ENCODE assay signal across 14 cellular contexts in the genomic region with DNA sequence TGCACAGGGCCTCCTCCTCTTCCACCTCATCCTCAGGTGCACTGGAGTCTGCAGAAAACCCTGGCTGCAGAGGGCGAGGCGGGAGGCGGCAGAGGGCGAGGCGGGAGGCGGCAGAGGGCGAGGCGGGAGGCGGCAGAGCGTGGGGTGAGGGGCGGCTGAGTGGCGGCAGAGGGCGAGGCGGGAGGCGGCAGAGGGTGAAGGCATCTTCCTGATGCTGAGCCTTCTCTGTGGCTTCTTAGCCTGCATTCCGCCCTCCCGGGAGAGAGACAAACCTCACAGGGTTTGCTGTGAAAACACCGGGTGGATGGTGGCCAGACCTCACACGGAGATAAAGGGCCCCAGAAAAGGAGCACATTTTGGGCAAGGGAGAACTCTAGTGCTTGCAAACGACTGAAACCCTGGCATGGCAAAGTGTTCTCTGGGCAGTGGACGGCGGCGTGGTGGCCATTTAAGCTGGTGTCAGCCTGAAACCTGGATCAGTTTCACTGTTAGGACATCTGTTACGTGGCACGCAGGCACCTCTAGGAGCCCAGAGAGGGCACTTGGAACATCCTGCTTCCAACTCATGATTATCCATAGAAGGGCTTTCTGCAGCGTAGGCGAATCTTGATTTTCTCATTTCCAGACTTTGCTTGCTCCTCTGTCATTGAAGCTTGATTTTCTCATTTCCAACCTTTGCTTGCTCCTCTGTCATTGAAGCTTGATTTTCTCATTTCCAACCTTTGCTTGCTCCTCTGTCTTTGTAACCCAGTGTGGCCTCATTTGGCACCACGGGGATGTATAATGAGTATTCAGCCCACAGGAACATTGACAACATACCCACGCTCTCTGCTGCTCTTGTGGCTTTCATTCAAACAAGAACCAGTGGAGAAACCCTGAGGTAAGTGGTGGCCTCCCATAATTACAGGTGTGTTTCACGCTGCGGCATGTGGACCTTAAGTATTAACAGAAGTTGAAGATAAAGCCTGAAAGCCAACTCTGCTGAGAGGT. TPM values are rescaled to one million over a fixed set of nuclear protein-coding genes. Genes with fewer than 3 reads are reported as not detected.
"Had no signal": no experiment of that assay in that cellular context is flagged by ENCODE, and none has a peak within 500 bp of the region (broad histone marks: within the 10 kb centered on the region; RNA-seq: fewer than 3 reads in every experiment).

No MANE protein-coding gene starts in this region.

- H3K27ac ChIP-seq: adrenal gland, epithelial cell of prostate, neutrophil, sigmoid colon, upper lobe of right lung had no signal

- DNase-seq: activated CD8-positive, alpha-beta T cell treated with anti-CD3 and anti-CD28 coated beads for 36 hours; activated naive CD4-positive, alpha-beta T cell treated with anti-CD3 and anti-CD28 coated beads, Interleukin-2, amount 10 ng/mL, durations not matched to agents 7 days and 5 days; adrenal gland; effector memory CD8-positive, alpha-beta T cell; hypothalamus; naive B cell; sigmoid colon; stimulated activated CD4-positive, alpha-beta T cell treated with anti-CD3 and anti-CD28 coated beads, Interleukin-2, amount 100 ng/mL, for 24 hours; stimulated activated naive B cell treated with anti-CD40 and anti-IgM and Interleukin-4, amounts not matched to agents 10 μg/mL and 1 μg/mL and 100 μg/mL, for 72 hours; T-helper 9 cell; upper lobe of right lung had no signal

- H3K36me3 ChIP-seq: adrenal gland, neutrophil, sigmoid colon, upper lobe of right lung had no signal

- H3K27me3 ChIP-seq: adrenal gland, neutrophil, upper lobe of right lung had no signal

- H3K4me1 ChIP-seq: adrenal gland, sigmoid colon, upper lobe of right lung had no signal

- H3K9me3 ChIP-seq: adrenal gland, neutrophil, sigmoid colon, upper lobe of right lung had no signal

- H3K4me3 ChIP-seq: adrenal gland, lung, sigmoid colon, upper lobe of right lung had no signal

RNA-seq across cellular contexts. Expression of a gene that starts 16.3 kb away (rescaled TPM):
- total RNA-seq: activated CD8-positive, alpha-beta T cell treated with anti-CD3 and anti-CD28 coated beads for 36 hours had no signal
